21 cellular contexts compared by ENCODE assay signal in genomic region chr10:6734286-6734685, GRCh38.
DNase-seq lines count a peak whose midpoint lies in the region; ATAC-seq, FAIRE-seq and TF ChIP-seq lines count a peak whose summit lies in the region.
"Had no signal": no experiment of that assay in that cellular context is flagged by ENCODE, and none has a peak within 500 bp of the region (broad histone marks: within the 10 kb centered on the region; RNA-seq: fewer than 3 reads in every experiment).

No MANE protein-coding gene starts in this region.

- no peak overlapping the region for H3K4me3 ChIP-seq in mesenchymal stem cell (ENCODE audit: insufficient read depth in 1 of 2, low read depth in 1 of 2, low read length in 2 of 2)
- no peak overlapping the region for H3K4me3 ChIP-seq in pancreas
- H3K4me3 ChIP-seq: A549, GM23248, K562 had no signal

- TF ChIP-seq CTCF in Calu3 (IDR thresholded peaks at IDR 0.05; ENCODE audit: unreplicated experiment), result no peak
- no peak for TF ChIP-seq CTCF in pancreas (IDR thresholded peaks at IDR 0.05)

- no TSS peak for BruUV-seq in Calu3 (replicated peaks; lab: Mats Ljungman, UMichigan)

- no peak for FAIRE-seq in pancreas (lab: Jason Lieb, UNC)
- FAIRE-seq: A549, GM12892, GM18507, K562 had no signal

- peaks cover 33% of the 10 kb centered on the region for H3K36me3 Mint-ChIP-seq in Calu3 (ENCODE audit: insufficient read depth, unreplicated experiment)
- no peaks in the 10 kb centered on the region for H3K36me3 Mint-ChIP-seq in stimulated activated memory B cell treated with anti-CD40 and anti-IgM and Interleukin-4, amounts not matched to agents 10 μg/mL and 1 μg/mL and 100 μg/mL, for 72 hours

- H2BK5ac ChIP-seq in mesenchymal stem cell (ENCODE audit: low read depth, low read length, poor library complexity, severe bottlenecking), result no peak overlapping the region

- H3K4me1 Mint-ChIP-seq in Calu3 (ENCODE audit: low read depth, unreplicated experiment), result peaks cover 72% of the 10 kb centered on the region
- no peaks in the 10 kb centered on the region for H3K4me1 Mint-ChIP-seq in stimulated activated memory B cell treated with anti-CD40 and anti-IgM and Interleukin-4, amounts not matched to agents 10 μg/mL and 1 μg/mL and 100 μg/mL, for 72 hours

- peak overlapping the region; percentile 9 to 98 for H2BK12ac ChIP-seq in mesenchymal stem cell (ENCODE audit: low read length in 2 of 2)

- H3K27me3 Mint-ChIP-seq in Calu3 (ENCODE audit: unreplicated experiment), result no peaks in the 10 kb centered on the region
- H3K27me3 Mint-ChIP-seq in stimulated activated memory B cell treated with anti-CD40 and anti-IgM and Interleukin-4, amounts not matched to agents 10 μg/mL and 1 μg/mL and 100 μg/mL, for 72 hours, result peaks cover 70% of the 10 kb centered on the region

- H3K27me3 ChIP-seq in mesenchymal stem cell (ENCODE audit: control insufficient read depth in 1 of 2, insufficient read depth in 1 of 2, low read length in 2 of 2) (peaks cover 0 to 8% of the 10 kb centered on the region in 2 experiments), pancreas (peaks cover 0 to 4% (median 0%) of the 10 kb centered on the region in 4 donors)

- no peak overlapping the region for H3K4me2 ChIP-seq in mesenchymal stem cell (ENCODE audit: low read length, poor library complexity, severe bottlenecking)
- H3K4me2 ChIP-seq: A549 had no signal

- H3K18ac ChIP-seq in mesenchymal stem cell (ENCODE audit: low read depth in 1 of 2, low read length in 2 of 2), result peak overlapping the region; percentile 83 to 90

- no peak for DNase-seq in Calu3
- DNase-seq in mesenchymal stem cell, result no peak
- DNase-seq in posterior vena cava (ENCODE audit: low spot score), result peak; percentile 62
- DNase-seq in HT-29 (ENCODE audit: low spot score), result no peak
- no peak for DNase-seq in HuH-7 (ENCODE audit: low spot score)
- no peak for DNase-seq in pancreas
- DNase-seq: AML-193; Caco-2; CD4-positive, alpha-beta T cell; DMS153; DMS79; GDM1; GM23248; H9 had no signal

- H3K27ac Mint-ChIP-seq in Calu3 (ENCODE audit: unreplicated experiment), result peak overlapping the region; percentile 26
- H3K27ac Mint-ChIP-seq in stimulated activated memory B cell treated with anti-CD40 and anti-IgM and Interleukin-4, amounts not matched to agents 10 μg/mL and 1 μg/mL and 100 μg/mL, for 72 hours, result no peak overlapping the region
- H3K27ac Mint-ChIP-seq: CD4-positive, alpha-beta T cell had no signal

- no peak overlapping the region for H2BK15ac ChIP-seq in mesenchymal stem cell (ENCODE audit: low read depth, poor library complexity, severe bottlenecking)

- CTCF ChIA-PET in Calu3 (lab: Charles Lee), result interaction anchor here (1.0 to 1.1 kb wide), 2 partner anchors 12 to 13 kb away, joined by 3 read pairs; no protein-coding TSS in a partner anchor

- H3K9me3 ChIP-seq in mesenchymal stem cell (ENCODE audit: control insufficient read depth, low read length) (no peaks in the 10 kb centered on the region), pancreas (no peaks in the 10 kb centered on the region)
- H3K9me3 ChIP-seq: A549, Caco-2 had no signal

- ATAC-seq in stimulated activated memory B cell treated with anti-CD40 and anti-IgM and Interleukin-4, amounts not matched to agents 10 μg/mL and 1 μg/mL and 100 μg/mL, for 72 hours, result peak; percentile 31
- no peak for ATAC-seq in pancreas
- ATAC-seq: A549, K562 had no signal

- no peaks in the 10 kb centered on the region for H3K9me3 Mint-ChIP-seq in Calu3 (ENCODE audit: low read depth, unreplicated experiment)
- H3K9me3 Mint-ChIP-seq in stimulated activated memory B cell treated with anti-CD40 and anti-IgM and Interleukin-4, amounts not matched to agents 10 μg/mL and 1 μg/mL and 100 μg/mL, for 72 hours, result no peaks in the 10 kb centered on the region
- H3K9me3 Mint-ChIP-seq: CD4-positive, alpha-beta T cell; H9 had no signal

- WGBS in mesenchymal stem cell, result 79% methylated on average over 11 of the region's 11 CpGs
- 67 to 76% methylated on average over 11 of the region's 11 CpGs for WGBS in pancreas, 2 donors

- H3K23ac ChIP-seq in mesenchymal stem cell (ENCODE audit: low read length in 2 of 2), result no peak overlapping the region

- no peak overlapping the region for H3K9ac ChIP-seq in mesenchymal stem cell (ENCODE audit: low read length)
- H3K9ac ChIP-seq: GM23248 had no signal

- H3K14ac ChIP-seq in mesenchymal stem cell (ENCODE audit: low read length in 2 of 2), result peak overlapping the region in 1 of 2 experiments; percentile 44

- no peaks in the 10 kb centered on the region for H3K79me1 ChIP-seq in mesenchymal stem cell (replicated peaks; ENCODE audit: low read length, poor library complexity, severe bottlenecking)

- H3K4me1 ChIP-seq in mesenchymal stem cell (ENCODE audit: control insufficient read depth, insufficient read depth, low read depth, low read length) (peaks cover 19% of the 10 kb centered on the region), pancreas (no peaks in the 10 kb centered on the region)
- H3K4me1 ChIP-seq: Caco-2 had no signal

- H3K27ac ChIP-seq in mesenchymal stem cell (ENCODE audit: low read length, poor library complexity, severe bottlenecking) (no peak overlapping the region), pancreas (no peak overlapping the region)
- H3K27ac ChIP-seq: 22Rv1, C4-2B, GM23248 had no signal

- H3K4ac ChIP-seq in mesenchymal stem cell (ENCODE audit: low read depth in 1 of 2, low read length in 2 of 2), result peak overlapping the region in 1 of 2 experiments; percentile 80

- H2AFZ ChIP-seq in mesenchymal stem cell (ENCODE audit: low read depth, low read length), result no peak overlapping the region
- H2AFZ ChIP-seq: GM23248 had no signal

- intact Hi-C loops in Calu3 (cut with micrococcal nuclease; ENCODE audit: unreplicated experiment) (loop anchor here (10.0 kb wide), 1 partner anchor 319 kb away; no protein-coding TSS in a partner anchor), posterior vena cava (cut with DNase I) (no loop called here), pancreas (cut with DNase I) (no loop called here)

- H3K4me3 Mint-ChIP-seq in Calu3 (ENCODE audit: low read depth, unreplicated experiment), result peak overlapping the region; percentile 13
- no peak overlapping the region for H3K4me3 Mint-ChIP-seq in stimulated activated memory B cell treated with anti-CD40 and anti-IgM and Interleukin-4, amounts not matched to agents 10 μg/mL and 1 μg/mL and 100 μg/mL, for 72 hours
- H3K4me3 Mint-ChIP-seq: CD4-positive, alpha-beta T cell; H9 had no signal

- H4K91ac ChIP-seq in mesenchymal stem cell (ENCODE audit: low read length), result peak overlapping the region; percentile 80

- H2AK5ac ChIP-seq in mesenchymal stem cell (ENCODE audit: low read length, severe bottlenecking), result no peak overlapping the region

- H4K8ac ChIP-seq in mesenchymal stem cell (ENCODE audit: low read length), result no peak overlapping the region

- no peak overlapping the region for H2BK120ac ChIP-seq in mesenchymal stem cell (ENCODE audit: low read depth, low read length)

- H3K36me3 ChIP-seq in mesenchymal stem cell (ENCODE audit: control insufficient read depth in 1 of 2, insufficient read depth in 2 of 2, low read depth in 1 of 2, low read length in 2 of 2), result no peaks in the 10 kb centered on the region
- H3K36me3 ChIP-seq in pancreas, result no peaks in the 10 kb centered on the region
